ENCODE assay signal across 1 cellular context in genomic region chr5:148730955-148731898, GRCh38.
TF ChIP-seq lines count a peak whose summit lies in the region.

No MANE protein-coding gene starts in this region.

TF ChIP-seq in HCT116, 20 proteins besides CTCF, POLR2A, EP300 and RAD21 (continued from another document):
- TF ChIP-seq FOSL1 (IDR thresholded peaks at IDR 0.05; ENCODE audit: low read depth) (no peak), EZH2 (IDR thresholded peaks at IDR 0.05) (no peak), JUND (IDR thresholded peaks at IDR 0.05) (0 out of 2 replicates have a peak, but pooled peaks have one; percentile 5), CBX3 (IDR thresholded peaks at IDR 0.05; ENCODE audit: low read depth) (peak; percentile 66; the same call in 1 of the 2 replicates), EGR1 (IDR thresholded peaks at IDR 0.05; ENCODE audit: low read depth) (no peak)
